Comparison of ENCODE assay signal across 1 cellular context in the genomic region with DNA sequence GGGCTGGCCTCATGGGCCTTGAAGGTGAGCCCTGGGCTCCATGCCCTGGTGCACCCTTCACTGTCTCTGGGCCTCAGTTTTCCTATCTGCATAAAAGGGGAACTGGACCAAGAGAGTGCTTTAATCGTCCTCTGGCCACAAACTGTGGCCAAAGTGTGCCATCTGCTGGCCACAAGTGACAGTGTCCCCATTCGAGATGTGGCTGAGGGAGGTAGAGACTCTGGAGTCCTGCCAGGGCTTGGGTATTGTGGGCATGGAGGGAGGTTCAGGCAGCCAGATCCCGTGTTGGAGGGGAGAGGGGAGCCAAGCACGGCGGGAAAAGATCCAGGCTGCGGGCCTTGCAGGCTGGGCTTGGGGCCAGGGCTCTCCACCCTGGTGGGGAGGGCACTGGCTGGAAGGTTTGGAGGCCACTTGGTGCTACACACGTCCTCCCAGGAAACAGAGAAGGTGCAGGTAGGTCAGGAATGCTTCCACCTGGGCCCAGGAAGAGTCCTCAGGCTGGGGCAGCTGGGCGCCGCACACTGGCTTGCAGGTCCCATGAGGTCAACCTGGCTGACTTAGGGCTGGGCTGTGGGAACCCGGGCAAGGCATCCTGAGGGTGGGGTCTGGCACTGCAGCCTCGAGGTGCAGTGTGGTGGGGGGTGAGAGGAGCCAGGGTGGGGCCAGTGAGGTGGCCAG.
TF ChIP-seq lines count a peak whose summit lies in the region.

No MANE protein-coding gene starts in this region.

TF ChIP-seq in HEK293, 187 proteins besides CTCF, POLR2A, EP300 and RAD21 (continued from another document):
- TF ChIP-seq, protein P1, sequence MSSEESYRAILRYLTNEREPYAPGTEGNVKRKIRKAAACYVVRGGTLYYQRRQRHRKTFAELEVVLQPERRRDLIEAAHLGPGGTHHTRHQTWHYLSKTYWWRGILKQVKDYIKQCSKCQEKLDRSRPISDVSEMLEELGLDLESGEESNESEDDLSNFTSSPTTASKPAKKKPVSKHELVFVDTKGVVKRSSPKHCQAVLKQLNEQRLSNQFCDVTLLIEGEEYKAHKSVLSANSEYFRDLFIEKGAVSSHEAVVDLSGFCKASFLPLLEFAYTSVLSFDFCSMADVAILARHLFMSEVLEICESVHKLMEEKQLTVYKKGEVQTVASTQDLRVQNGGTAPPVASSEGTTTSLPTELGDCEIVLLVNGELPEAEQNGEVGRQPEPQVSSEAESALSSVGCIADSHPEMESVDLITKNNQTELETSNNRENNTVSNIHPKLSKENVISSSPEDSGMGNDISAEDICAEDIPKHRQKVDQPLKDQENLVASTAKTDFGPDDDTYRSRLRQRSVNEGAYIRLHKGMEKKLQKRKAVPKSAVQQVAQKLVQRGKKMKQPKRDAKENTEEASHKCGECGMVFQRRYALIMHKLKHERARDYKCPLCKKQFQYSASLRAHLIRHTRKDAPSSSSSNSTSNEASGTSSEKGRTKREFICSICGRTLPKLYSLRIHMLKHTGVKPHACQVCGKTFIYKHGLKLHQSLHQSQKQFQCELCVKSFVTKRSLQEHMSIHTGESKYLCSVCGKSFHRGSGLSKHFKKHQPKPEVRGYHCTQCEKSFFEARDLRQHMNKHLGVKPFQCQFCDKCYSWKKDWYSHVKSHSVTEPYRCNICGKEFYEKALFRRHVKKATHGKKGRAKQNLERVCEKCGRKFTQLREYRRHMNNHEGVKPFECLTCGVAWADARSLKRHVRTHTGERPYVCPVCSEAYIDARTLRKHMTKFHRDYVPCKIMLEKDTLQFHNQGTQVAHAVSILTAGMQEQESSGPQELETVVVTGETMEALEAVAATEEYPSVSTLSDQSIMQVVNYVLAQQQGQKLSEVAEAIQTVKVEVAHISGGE (tag by site-specific recombination; conservative IDR thresholded peaks at IDR 0.05; ENCODE audit: low read depth), result no peak
- TF ChIP-seq OVOL3 (tag by site-specific recombination; IDR thresholded peaks at IDR 0.05) (no peak), ZNF350 (tag by site-specific recombination; IDR thresholded peaks at IDR 0.05) (no peak), KLF9 (tag by site-specific recombination; IDR thresholded peaks at IDR 0.05; ENCODE audit: low read depth) (no peak), ZNF114 (tag by site-specific recombination; IDR thresholded peaks at IDR 0.05) (no peak), ZNF239 (tag by site-specific recombination; IDR thresholded peaks at IDR 0.05) (no peak), ZNF791 (tag by site-specific recombination; IDR thresholded peaks at IDR 0.05) (no peak), ZNF76 (tag by site-specific recombination; IDR thresholded peaks at IDR 0.05; ENCODE audit: borderline replicate concordance, low read depth) (peak; percentile 64; the same call in 1 of the 2 replicates), ZNF2 (tag by site-specific recombination; IDR thresholded peaks at IDR 0.05) (0 out of 2 replicates have a peak, but pooled peaks have one; percentile 25), ZNF555 (tag by site-specific recombination; conservative IDR thresholded peaks at IDR 0.05) (no peak), ZNF366 (tag by site-specific recombination; conservative IDR thresholded peaks at IDR 0.05) (no peak), ZBTB20 (tag by site-specific recombination; IDR thresholded peaks at IDR 0.05) (peak; percentile 57; the same call in 1 of the 2 replicates), GFI1B (tag by site-specific recombination; IDR thresholded peaks at IDR 0.05) (no peak), ZEB2 (tag by site-specific recombination; IDR thresholded peaks at IDR 0.05) (no peak), ZNF677 (tag by site-specific recombination; IDR thresholded peaks at IDR 0.05) (no peak), YY2 (tag by site-specific recombination; IDR thresholded peaks at IDR 0.05) (0 out of 2 replicates have a peak, but pooled peaks have one; percentile 9), ZNF112 (tag by site-specific recombination; IDR thresholded peaks at IDR 0.05) (no peak), ZIC2 (tag by site-specific recombination; IDR thresholded peaks at IDR 0.05) (no peak), ZNF501 (tag by site-specific recombination; IDR thresholded peaks at IDR 0.05) (no peak), ZNF184 (tag by site-specific recombination; IDR thresholded peaks at IDR 0.05) (no peak), KLF10 (tag by site-specific recombination; IDR thresholded peaks at IDR 0.05) (no peak), ZNF585B (tag by site-specific recombination; IDR thresholded peaks at IDR 0.05) (0 out of 2 replicates have a peak, but pooled peaks have one; percentile 8), ZNF146 (tag by site-specific recombination; IDR thresholded peaks at IDR 0.05) (no peak), ZNF157 (tag by site-specific recombination; IDR thresholded peaks at IDR 0.05) (no peak), ZNF311 (tag by site-specific recombination; IDR thresholded peaks at IDR 0.05; ENCODE audit: borderline replicate concordance) (no peak), GLI4 (tag by site-specific recombination; IDR thresholded peaks at IDR 0.05) (no peak), KLF1 (tag by site-specific recombination; IDR thresholded peaks at IDR 0.05) (peak; percentile 13; the same call in 1 of the 2 replicates)
- TF ChIP-seq, protein P2, sequence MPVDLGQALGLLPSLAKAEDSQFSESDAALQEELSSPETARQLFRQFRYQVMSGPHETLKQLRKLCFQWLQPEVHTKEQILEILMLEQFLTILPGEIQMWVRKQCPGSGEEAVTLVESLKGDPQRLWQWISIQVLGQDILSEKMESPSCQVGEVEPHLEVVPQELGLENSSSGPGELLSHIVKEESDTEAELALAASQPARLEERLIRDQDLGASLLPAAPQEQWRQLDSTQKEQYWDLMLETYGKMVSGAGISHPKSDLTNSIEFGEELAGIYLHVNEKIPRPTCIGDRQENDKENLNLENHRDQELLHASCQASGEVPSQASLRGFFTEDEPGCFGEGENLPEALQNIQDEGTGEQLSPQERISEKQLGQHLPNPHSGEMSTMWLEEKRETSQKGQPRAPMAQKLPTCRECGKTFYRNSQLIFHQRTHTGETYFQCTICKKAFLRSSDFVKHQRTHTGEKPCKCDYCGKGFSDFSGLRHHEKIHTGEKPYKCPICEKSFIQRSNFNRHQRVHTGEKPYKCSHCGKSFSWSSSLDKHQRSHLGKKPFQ (tag by site-specific recombination; IDR thresholded peaks at IDR 0.05), result no peak
- TF ChIP-seq, protein P3, sequence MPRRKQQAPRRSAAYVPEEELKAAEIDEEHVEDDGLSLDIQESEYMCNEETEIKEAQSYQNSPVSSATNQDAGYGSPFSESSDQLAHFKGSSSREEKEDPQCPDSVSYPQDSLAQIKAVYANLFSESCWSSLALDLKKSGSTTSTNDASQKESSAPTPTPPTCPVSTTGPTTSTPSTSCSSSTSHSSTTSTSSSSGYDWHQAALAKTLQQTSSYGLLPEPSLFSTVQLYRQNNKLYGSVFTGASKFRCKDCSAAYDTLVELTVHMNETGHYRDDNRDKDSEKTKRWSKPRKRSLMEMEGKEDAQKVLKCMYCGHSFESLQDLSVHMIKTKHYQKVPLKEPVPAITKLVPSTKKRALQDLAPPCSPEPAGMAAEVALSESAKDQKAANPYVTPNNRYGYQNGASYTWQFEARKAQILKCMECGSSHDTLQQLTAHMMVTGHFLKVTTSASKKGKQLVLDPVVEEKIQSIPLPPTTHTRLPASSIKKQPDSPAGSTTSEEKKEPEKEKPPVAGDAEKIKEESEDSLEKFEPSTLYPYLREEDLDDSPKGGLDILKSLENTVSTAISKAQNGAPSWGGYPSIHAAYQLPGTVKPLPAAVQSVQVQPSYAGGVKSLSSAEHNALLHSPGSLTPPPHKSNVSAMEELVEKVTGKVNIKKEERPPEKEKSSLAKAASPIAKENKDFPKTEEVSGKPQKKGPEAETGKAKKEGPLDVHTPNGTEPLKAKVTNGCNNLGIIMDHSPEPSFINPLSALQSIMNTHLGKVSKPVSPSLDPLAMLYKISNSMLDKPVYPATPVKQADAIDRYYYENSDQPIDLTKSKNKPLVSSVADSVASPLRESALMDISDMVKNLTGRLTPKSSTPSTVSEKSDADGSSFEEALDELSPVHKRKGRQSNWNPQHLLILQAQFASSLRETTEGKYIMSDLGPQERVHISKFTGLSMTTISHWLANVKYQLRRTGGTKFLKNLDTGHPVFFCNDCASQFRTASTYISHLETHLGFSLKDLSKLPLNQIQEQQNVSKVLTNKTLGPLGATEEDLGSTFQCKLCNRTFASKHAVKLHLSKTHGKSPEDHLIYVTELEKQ (tag by site-specific recombination; IDR thresholded peaks at IDR 0.05; ENCODE audit: borderline replicate concordance), result no peak
- TF ChIP-seq, protein P4, sequence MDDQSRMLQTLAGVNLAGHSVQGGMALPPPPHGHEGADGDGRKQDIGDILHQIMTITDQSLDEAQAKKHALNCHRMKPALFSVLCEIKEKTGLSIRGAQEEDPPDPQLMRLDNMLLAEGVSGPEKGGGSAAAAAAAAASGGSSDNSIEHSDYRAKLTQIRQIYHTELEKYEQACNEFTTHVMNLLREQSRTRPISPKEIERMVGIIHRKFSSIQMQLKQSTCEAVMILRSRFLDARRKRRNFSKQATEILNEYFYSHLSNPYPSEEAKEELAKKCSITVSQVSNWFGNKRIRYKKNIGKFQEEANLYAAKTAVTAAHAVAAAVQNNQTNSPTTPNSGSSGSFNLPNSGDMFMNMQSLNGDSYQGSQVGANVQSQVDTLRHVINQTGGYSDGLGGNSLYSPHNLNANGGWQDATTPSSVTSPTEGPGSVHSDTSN (CRISPR knock-in tag; IDR thresholded peaks at IDR 0.05), result no peak
- TF ChIP-seq, protein P5, sequence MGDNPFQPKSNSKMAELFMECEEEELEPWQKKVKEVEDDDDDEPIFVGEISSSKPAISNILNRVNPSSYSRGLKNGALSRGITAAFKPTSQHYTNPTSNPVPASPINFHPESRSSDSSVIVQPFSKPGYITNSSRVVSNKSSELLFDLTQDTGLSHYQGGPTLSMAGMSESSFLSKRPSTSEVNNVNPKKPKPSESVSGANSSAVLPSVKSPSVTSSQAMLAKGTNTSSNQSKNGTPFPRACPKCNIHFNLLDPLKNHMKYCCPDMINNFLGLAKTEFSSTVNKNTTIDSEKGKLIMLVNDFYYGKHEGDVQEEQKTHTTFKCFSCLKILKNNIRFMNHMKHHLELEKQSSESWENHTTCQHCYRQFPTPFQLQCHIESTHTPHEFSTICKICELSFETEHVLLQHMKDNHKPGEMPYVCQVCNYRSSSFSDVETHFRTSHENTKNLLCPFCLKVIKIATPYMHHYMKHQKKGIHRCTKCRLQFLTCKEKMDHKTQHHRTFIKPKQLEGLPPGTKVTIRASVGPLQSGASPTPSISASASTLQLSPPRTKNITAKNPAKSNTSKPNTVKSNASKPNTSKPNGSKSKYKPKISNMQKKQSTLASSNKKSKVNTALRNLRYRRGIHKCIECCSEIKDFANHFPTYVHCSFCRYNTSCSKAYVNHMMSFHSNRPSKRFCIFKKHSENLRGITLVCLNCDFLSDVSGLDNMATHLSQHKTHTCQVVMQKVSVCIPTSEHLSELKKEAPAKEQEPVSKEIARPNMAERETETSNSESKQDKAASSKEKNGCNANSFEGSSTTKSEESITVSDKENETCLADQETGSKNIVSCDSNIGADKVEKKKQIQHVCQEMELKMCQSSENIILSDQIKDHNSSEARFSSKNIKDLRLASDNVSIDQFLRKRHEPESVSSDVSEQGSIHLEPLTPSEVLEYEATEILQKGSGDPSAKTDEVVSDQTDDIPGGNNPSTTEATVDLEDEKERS (tag by site-specific recombination; IDR thresholded peaks at IDR 0.05), result no peak
- TF ChIP-seq, protein P6, sequence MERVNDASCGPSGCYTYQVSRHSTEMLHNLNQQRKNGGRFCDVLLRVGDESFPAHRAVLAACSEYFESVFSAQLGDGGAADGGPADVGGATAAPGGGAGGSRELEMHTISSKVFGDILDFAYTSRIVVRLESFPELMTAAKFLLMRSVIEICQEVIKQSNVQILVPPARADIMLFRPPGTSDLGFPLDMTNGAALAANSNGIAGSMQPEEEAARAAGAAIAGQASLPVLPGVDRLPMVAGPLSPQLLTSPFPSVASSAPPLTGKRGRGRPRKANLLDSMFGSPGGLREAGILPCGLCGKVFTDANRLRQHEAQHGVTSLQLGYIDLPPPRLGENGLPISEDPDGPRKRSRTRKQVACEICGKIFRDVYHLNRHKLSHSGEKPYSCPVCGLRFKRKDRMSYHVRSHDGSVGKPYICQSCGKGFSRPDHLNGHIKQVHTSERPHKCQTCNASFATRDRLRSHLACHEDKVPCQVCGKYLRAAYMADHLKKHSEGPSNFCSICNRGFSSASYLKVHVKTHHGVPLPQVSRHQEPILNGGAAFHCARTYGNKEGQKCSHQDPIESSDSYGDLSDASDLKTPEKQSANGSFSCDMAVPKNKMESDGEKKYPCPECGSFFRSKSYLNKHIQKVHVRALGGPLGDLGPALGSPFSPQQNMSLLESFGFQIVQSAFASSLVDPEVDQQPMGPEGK (tag by site-specific recombination; IDR thresholded peaks at IDR 0.05), result peak; percentile 20; the same call in 1 of the 2 replicates
- TF ChIP-seq, protein P7, sequence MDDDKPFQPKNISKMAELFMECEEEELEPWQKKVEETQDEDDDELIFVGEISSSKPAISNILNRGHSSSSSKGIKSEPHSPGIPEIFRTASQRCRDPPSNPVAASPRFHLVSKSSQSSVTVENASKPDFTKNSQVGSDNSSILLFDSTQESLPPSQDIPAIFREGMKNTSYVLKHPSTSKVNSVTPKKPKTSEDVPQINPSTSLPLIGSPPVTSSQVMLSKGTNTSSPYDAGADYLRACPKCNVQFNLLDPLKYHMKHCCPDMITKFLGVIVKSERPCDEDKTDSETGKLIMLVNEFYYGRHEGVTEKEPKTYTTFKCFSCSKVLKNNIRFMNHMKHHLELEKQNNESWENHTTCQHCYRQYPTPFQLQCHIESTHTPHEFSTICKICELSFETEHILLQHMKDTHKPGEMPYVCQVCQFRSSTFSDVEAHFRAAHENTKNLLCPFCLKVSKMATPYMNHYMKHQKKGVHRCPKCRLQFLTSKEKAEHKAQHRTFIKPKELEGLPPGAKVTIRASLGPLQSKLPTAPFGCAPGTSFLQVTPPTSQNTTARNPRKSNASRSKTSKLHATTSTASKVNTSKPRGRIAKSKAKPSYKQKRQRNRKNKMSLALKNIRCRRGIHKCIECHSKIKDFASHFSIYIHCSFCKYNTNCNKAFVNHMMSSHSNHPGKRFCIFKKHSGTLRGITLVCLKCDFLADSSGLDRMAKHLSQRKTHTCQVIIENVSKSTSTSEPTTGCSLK (tag by site-specific recombination; IDR thresholded peaks at IDR 0.05), result no peak
- TF ChIP-seq, protein P8, sequence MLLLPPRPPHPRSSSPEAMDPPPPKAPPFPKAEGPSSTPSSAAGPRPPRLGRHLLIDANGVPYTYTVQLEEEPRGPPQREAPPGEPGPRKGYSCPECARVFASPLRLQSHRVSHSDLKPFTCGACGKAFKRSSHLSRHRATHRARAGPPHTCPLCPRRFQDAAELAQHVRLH (tag by site-specific recombination; IDR thresholded peaks at IDR 0.05), result 0 out of 2 replicates have a peak, but pooled peaks have one; percentile 48
